Comparison of ENCODE assay signal across 22 cellular contexts in genomic region chr11:42043312-42043711, GRCh38.
"Had no signal": no experiment of that assay in that cellular context is flagged by ENCODE, and none has a peak within 500 bp of the region (broad histone marks: within the 10 kb centered on the region; RNA-seq: fewer than 3 reads in every experiment).

No MANE protein-coding gene starts in this region.

- H3K4me1 ChIP-seq: colonic mucosa, esophagus squamous epithelium, gastrocnemius medialis, heart left ventricle, right atrium auricular region, transverse colon had no signal

- H3K36me3 ChIP-seq: colonic mucosa, esophagus squamous epithelium, gastrocnemius medialis, heart left ventricle, right atrium auricular region, transverse colon had no signal

- H3K4me3 ChIP-seq: colonic mucosa, esophagus squamous epithelium, gastrocnemius medialis, heart left ventricle, right atrium auricular region, skin epidermis, transverse colon had no signal

- H3K27ac ChIP-seq: colonic mucosa, esophagus squamous epithelium, gastrocnemius medialis, heart left ventricle, right atrium auricular region, skin epidermis, transverse colon had no signal

- H3K9me3 ChIP-seq: colonic mucosa, gastrocnemius medialis, right atrium auricular region had no signal

- H3K27me3 ChIP-seq: colonic mucosa, esophagus squamous epithelium, gastrocnemius medialis, heart left ventricle, right atrium auricular region, transverse colon had no signal

- ATAC-seq: activated naive CD8-positive, alpha-beta T cell treated with anti-CD3 and anti-CD28 coated beads, Interleukin-2, amount 50 U/mL, for 24 hours; activated T-helper 17 cell treated with anti-CD3 and anti-CD28 coated beads, Interleukin-2, amount 50 U/mL, for 72 hours; gastrocnemius medialis; heart left ventricle; natural killer cell treated with Interleukin-12 subunit alpha and Interleukin-12 subunit beta and Interleukin-15 and Interleukin-18, amount 100 ng/mL, for 72 hours; stimulated activated naive B cell treated with anti-CD40 and anti-IgM and Interleukin-4, amounts not matched to agents 10 μg/mL and 1 μg/mL and 100 μg/mL, for 72 hours; T-cell had no signal

- DNase-seq: activated CD4-positive, alpha-beta T cell treated with anti-CD3 and anti-CD28 coated beads, Interleukin-2, amount 50 U/mL, for 48 hours; activated CD4-positive, CD25-positive, alpha-beta regulatory T cell treated with anti-CD3 and anti-CD28 coated beads, Interleukin-2, amount 50 U/mL, for 72 hours; activated naive CD4-positive, alpha-beta T cell treated with Interleukin-2 at 50 U/mL for 16 hours; activated naive CD8-positive, alpha-beta T cell treated with anti-CD3 and anti-CD28 coated beads, Interleukin-2, amount 50 U/mL, for 24 hours; aorta; central memory CD4-positive, alpha-beta T cell; colonic mucosa; esophagus squamous epithelium; gastrocnemius medialis; heart left ventricle; immature natural killer cell; stimulated activated CD4-positive, alpha-beta T cell treated with anti-CD3 and anti-CD28 coated beads, Interleukin-15, amount 100 ng/mL, for 24 hours; stimulated activated CD4-positive, alpha-beta T cell treated with anti-CD3 and anti-CD28 coated beads, Interleukin-4, amount 100 ng/mL, for 1 hour; stimulated activated naive B cell treated with anti-CD40 and anti-IgM and Interleukin-4, amounts not matched to agents 10 μg/mL and 1 μg/mL and 100 μg/mL, for 72 hours; substantia nigra; T-cell; T-helper 9 cell; transverse colon had no signal
